In the genomic region with DNA sequence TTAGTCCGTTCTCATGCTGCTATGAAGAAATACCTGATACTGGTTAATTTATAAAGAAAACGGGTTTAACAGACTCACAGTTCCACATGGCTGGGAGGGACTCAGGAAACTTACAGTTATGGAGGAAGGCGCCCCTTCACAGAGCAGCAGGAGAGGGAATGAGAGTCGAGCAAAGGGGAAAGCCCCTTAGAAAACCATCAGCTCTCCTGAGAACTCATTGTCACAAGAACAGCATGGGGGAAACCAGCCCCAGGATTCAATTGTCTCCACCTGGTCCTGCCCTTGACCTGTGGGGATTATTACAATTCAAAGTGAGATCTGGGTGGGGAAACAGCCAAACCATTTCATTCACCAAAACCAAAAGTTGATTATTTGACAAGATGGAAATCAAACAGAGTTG, we compare ENCODE assay signal across 1 cellular context.
A peak's percentile ranks its signal among the peaks of the same experiment; 100 is the strongest.
TF ChIP-seq lines count a peak whose summit lies in the region.

No MANE protein-coding gene starts in this region.

TF ChIP-seq in GM23338, 12 proteins besides CTCF, POLR2A, EP300 and RAD21:
- TF ChIP-seq, protein P1, sequence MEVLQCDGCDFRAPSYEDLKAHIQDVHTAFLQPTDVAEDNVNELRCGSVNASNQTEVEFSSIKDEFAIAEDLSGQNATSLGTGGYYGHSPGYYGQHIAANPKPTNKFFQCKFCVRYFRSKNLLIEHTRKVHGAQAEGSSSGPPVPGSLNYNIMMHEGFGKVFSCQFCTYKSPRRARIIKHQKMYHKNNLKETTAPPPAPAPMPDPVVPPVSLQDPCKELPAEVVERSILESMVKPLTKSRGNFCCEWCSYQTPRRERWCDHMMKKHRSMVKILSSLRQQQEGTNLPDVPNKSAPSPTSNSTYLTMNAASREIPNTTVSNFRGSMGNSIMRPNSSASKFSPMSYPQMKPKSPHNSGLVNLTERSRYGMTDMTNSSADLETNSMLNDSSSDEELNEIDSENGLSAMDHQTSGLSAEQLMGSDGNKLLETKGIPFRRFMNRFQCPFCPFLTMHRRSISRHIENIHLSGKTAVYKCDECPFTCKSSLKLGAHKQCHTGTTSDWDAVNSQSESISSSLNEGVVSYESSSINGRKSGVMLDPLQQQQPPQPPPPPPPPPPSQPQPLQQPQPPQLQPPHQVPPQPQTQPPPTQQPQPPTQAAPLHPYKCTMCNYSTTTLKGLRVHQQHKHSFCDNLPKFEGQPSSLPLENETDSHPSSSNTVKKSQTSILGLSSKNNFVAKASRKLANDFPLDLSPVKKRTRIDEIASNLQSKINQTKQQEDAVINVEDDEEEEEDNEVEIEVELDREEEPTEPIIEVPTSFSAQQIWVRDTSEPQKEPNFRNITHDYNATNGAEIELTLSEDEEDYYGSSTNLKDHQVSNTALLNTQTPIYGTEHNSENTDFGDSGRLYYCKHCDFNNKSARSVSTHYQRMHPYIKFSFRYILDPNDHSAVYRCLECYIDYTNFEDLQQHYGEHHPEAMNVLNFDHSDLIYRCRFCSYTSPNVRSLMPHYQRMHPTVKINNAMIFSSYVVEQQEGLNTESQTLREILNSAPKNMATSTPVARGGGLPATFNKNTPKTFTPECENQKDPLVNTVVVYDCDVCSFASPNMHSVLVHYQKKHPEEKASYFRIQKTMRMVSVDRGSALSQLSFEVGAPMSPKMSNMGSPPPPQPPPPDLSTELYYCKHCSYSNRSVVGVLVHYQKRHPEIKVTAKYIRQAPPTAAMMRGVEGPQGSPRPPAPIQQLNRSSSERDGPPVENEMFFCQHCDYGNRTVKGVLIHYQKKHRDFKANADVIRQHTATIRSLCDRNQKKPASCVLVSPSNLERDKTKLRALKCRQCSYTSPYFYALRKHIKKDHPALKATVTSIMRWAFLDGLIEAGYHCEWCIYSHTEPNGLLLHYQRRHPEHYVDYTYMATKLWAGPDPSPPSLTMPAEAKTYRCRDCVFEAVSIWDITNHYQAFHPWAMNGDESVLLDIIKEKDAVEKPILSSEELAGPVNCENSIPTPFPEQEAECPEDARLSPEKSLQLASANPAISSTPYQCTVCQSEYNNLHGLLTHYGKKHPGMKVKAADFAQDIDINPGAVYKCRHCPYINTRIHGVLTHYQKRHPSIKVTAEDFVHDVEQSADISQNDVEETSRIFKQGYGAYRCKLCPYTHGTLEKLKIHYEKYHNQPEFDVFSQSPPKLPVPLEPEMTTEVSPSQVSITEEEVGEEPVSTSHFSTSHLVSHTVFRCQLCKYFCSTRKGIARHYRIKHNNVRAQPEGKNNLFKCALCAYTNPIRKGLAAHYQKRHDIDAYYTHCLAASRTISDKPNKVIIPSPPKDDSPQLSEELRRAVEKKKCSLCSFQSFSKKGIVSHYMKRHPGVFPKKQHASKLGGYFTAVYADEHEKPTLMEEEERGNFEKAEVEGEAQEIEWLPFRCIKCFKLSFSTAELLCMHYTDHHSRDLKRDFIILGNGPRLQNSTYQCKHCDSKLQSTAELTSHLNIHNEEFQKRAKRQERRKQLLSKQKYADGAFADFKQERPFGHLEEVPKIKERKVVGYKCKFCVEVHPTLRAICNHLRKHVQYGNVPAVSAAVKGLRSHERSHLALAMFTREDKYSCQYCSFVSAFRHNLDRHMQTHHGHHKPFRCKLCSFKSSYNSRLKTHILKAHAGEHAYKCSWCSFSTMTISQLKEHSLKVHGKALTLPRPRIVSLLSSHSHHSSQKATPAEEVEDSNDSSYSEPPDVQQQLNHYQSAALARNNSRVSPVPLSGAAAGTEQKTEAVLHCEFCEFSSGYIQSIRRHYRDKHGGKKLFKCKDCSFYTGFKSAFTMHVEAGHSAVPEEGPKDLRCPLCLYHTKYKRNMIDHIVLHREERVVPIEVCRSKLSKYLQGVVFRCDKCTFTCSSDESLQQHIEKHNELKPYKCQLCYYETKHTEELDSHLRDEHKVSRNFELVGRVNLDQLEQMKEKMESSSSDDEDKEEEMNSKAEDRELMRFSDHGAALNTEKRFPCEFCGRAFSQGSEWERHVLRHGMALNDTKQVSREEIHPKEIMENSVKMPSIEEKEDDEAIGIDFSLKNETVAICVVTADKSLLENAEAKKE (CRISPR knock-in tag; IDR thresholded peaks at IDR 0.05): peak; percentile 76; the same call in 1 of the 2 replicates
